8 cellular contexts compared by ENCODE assay signal in genomic region chr15:22161398-22161797, GRCh38.
DNase-seq lines count a peak whose midpoint lies in the region; ATAC-seq lines count a peak whose summit lies in the region.
"Not testable (repeated sequence)": the region's sequence is repeated elsewhere in the genome, so short reads cannot be mapped to it uniquely, and the experiment has no call there.

No MANE protein-coding gene starts in this region.

- H3K27me3 Mint-ChIP-seq in activated naive CD8-positive, alpha-beta T cell treated with anti-CD3 and anti-CD28 coated beads, Interleukin-2, amount 50 U/mL, for 24 hours, result not testable (repeated sequence)

- H3K9me3 Mint-ChIP-seq in activated naive CD8-positive, alpha-beta T cell treated with anti-CD3 and anti-CD28 coated beads, Interleukin-2, amount 50 U/mL, for 24 hours, result not testable (repeated sequence)

- not testable (repeated sequence) for DNase-seq in activated naive CD8-positive, alpha-beta T cell treated with anti-CD3 and anti-CD28 coated beads, Interleukin-2, amount 50 U/mL, for 24 hours; stimulated activated naive CD8-positive, alpha-beta T cell treated with anti-CD3 and anti-CD28 coated beads, Interleukin-15, Interleukin-2, amounts not matched to agents 100 U/mL and 50 U/mL, for 24 hours

- not testable (repeated sequence) for H3K27ac Mint-ChIP-seq in activated naive CD8-positive, alpha-beta T cell treated with anti-CD3 and anti-CD28 coated beads, Interleukin-2, amount 50 U/mL, for 24 hours

- H3K4me3 Mint-ChIP-seq in activated naive CD8-positive, alpha-beta T cell treated with anti-CD3 and anti-CD28 coated beads, Interleukin-2, amount 50 U/mL, for 24 hours, result not testable (repeated sequence)

- H3K4me1 Mint-ChIP-seq in activated naive CD8-positive, alpha-beta T cell treated with anti-CD3 and anti-CD28 coated beads, Interleukin-2, amount 50 U/mL, for 24 hours, result not testable (repeated sequence)

- peak; percentile 53 for ATAC-seq in GM18499 (IDR thresholded peaks at IDR 0.05; ENCODE audit: insufficient read depth, unreplicated experiment)
- ATAC-seq in GM19035 (IDR thresholded peaks at IDR 0.05; ENCODE audit: unreplicated experiment), result peak; percentile 70
- ATAC-seq in GM21447 (IDR thresholded peaks at IDR 0.05; ENCODE audit: unreplicated experiment), result peak; percentile 70
- peak; percentile 72 for ATAC-seq in HG02763 (IDR thresholded peaks at IDR 0.05; ENCODE audit: unreplicated experiment)
- peak; percentile 68 for ATAC-seq in HG03097 (IDR thresholded peaks at IDR 0.05; ENCODE audit: low FRiP score, unreplicated experiment)
- ATAC-seq in HG03521 (IDR thresholded peaks at IDR 0.05; ENCODE audit: unreplicated experiment), result peak; percentile 66
- peak; percentile 85 for ATAC-seq in activated naive CD8-positive, alpha-beta T cell treated with anti-CD3 and anti-CD28 coated beads, Interleukin-2, amount 50 U/mL, for 24 hours
- peak; percentile 85 for ATAC-seq in stimulated activated naive CD8-positive, alpha-beta T cell treated with anti-CD3 and anti-CD28 coated beads, Interleukin-15, Interleukin-2, amounts not matched to agents 100 U/mL and 50 U/mL, for 24 hours

- not testable (repeated sequence) for H3K36me3 Mint-ChIP-seq in activated naive CD8-positive, alpha-beta T cell treated with anti-CD3 and anti-CD28 coated beads, Interleukin-2, amount 50 U/mL, for 24 hours (ENCODE audit: low read depth)
